2 cellular contexts compared by ENCODE assay signal in genomic region chr20:62219101-62219991, GRCh38.
TF ChIP-seq lines count a peak whose summit lies in the region.

No MANE protein-coding gene starts in this region.

TF ChIP-seq in GM23338, 12 proteins besides CTCF, POLR2A, EP300 and RAD21:
- TF ChIP-seq STAT1 (IDR thresholded peaks at IDR 0.05; ENCODE audit: unreplicated experiment) (no peak), EZH2 (IDR thresholded peaks at IDR 0.05; ENCODE audit: low read depth, unreplicated experiment) (peak; percentile 54)
TF ChIP-seq in GM23338: peak in this region for 1.

TF ChIP-seq in GM12891, 5 proteins besides CTCF, POLR2A, EP300 and RAD21:
- TF ChIP-seq PAX5 (IDR thresholded peaks at IDR 0.05; ENCODE audit: insufficient read depth, low read length, severe bottlenecking) (no peak), POLR2AphosphoS5 (IDR thresholded peaks at IDR 0.05; ENCODE audit: low read depth, low read length) (no peak)
